10 cellular contexts compared by ENCODE assay signal in the genomic region with DNA sequence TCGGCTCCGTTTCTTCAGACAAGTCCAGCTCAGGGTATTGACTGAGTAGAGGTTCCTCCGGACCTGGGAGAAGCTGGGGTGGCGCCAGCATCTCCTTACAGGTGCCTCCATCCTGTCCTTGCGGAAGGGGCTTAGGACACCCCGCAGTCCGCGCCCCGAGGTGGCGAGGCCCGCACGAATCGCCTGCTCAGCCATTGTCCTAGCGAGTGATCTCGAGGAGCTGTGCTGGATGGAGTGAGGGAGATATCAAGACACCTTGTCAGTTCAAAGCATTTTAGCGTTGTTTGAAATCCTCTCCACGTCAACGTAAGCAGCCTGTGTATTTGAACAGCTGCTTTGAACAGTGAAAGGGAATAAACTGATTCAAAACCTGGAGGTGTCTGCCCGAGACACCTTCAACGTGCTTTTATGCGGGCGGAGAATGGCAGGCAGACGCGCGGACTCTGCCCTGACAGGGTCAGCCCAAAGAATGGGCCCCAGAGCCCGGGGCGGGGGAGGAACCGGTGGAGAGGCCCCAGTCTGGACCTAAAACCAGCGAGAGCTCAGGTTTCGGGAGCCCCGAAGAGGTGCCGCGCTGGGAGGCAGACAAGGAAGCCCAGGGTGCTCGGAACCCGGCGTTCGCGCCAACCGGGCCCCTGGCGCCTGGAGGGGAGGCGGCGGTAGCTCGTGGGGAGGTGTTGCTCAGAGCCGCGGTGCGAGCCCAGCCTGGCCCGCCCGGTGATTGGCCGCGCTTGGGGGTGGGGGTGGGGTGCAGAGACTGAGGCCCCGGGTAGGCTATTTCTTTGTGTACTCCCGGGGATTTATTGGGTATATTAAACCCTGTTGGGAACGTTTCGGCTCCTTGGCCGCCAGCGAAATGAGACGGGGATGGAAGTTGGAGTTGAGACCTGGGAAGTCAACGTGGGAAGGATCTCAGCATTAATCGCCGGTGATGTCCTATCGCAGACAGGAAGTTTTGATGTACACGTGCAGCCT. TPM values are rescaled to one million over a fixed set of nuclear protein-coding genes. Genes with fewer than 3 reads are reported as not detected.
A peak's percentile ranks its signal among the peaks of the same experiment; 100 is the strongest.
DNase-seq lines count a peak whose midpoint lies in the region; ATAC-seq and TF ChIP-seq lines count a peak whose summit lies in the region.
"Had no signal": no experiment of that assay in that cellular context is flagged by ENCODE, and none has a peak within 500 bp of the region (broad histone marks: within the 10 kb centered on the region; RNA-seq: fewer than 3 reads in every experiment).

No MANE protein-coding gene starts in this region.

- H3K4me1 ChIP-seq in CD4-positive, CD25-positive, alpha-beta regulatory T cell (ENCODE audit: control insufficient read depth, insufficient read depth, low read length, poor library complexity, severe bottlenecking), result peaks cover 41% of the 10 kb centered on the region
- no peaks in the 10 kb centered on the region; the same call in 1 of the 2 replicates for H3K4me1 ChIP-seq in HEK293 (ENCODE audit: control insufficient read depth, insufficient read depth, low read length)

- H3K9me3 ChIP-seq in CD4-positive, CD25-positive, alpha-beta regulatory T cell (ENCODE audit: control insufficient read depth in 2 of 2, low read length in 2 of 2), result no peaks in the 10 kb centered on the region
- no peaks in the 10 kb centered on the region for H3K9me3 ChIP-seq in HEK293 (ENCODE audit: control insufficient read depth, insufficient read depth, low read depth, low read length)

- TF ChIP-seq CTCF in HEK293 (tag by site-specific recombination; IDR thresholded peaks at IDR 0.05), result no peak

- CTCF ChIA-PET in HEK293 (lab: Yijun Ruan, JAX), result interaction anchor here (0.6 to 0.8 kb wide), 2 partner anchors 13 to 506 kb away, joined by 3 read pairs; no protein-coding TSS in a partner anchor

- no peak for DNase-seq in CD4-positive, CD25-positive, alpha-beta regulatory T cell
- peak; percentile 37 to 39 for DNase-seq in activated T-cell treated with anti-CD3 and anti-CD28 coated beads, Interleukin-2, amount 50 U/mL, for 48 hours
- peak; percentile 24 for DNase-seq in left kidney (ENCODE audit: low read depth, low spot score)
- DNase-seq in DMS114 treated with DMSO at 0.1 percent for 48 hours (lab: John Stamatoyannopoulos, UW; ENCODE audit: unreplicated experiment), result no peak
- DNase-seq: NCI-H2171 treated with DMSO at 0.1 percent for 48 hours had no signal

- peaks cover 41% of the 10 kb centered on the region for H3K27me3 ChIP-seq in CD4-positive, CD25-positive, alpha-beta regulatory T cell (ENCODE audit: control insufficient read depth, insufficient read depth, low read length)

- H3K27ac ChIP-seq in CD4-positive, CD25-positive, alpha-beta regulatory T cell (ENCODE audit: insufficient read depth, low read length, poor library complexity, severe bottlenecking), result no peak overlapping the region
- no peak overlapping the region for H3K27ac ChIP-seq in HEK293 (ENCODE audit: extremely low read depth, low read depth, low read length)

- no peak for ATAC-seq in CD4-positive, CD25-positive, alpha-beta regulatory T cell (ENCODE audit: low read depth in 2 of 2)
- ATAC-seq in HG02840 (IDR thresholded peaks at IDR 0.05; ENCODE audit: low FRiP score, unreplicated experiment) (no peak), GM18873 (IDR thresholded peaks at IDR 0.05; ENCODE audit: low FRiP score, unreplicated experiment) (no peak), GM21526 (IDR thresholded peaks at IDR 0.05; ENCODE audit: low FRiP score, unreplicated experiment) (no peak)

- no peak overlapping the region for H3K4me3 ChIP-seq in CD4-positive, CD25-positive, alpha-beta regulatory T cell (ENCODE audit: low read depth, low read length)
- no peak overlapping the region for H3K4me3 ChIP-seq in HEK293 (ENCODE audit: low read depth, low read length)

- POLR2A ChIA-PET in HEK293 (lab: Yijun Ruan, JAX), result no interaction called here

- H3K9me3 Mint-ChIP-seq in CD4-positive, CD25-positive, alpha-beta regulatory T cell, result peaks cover 0 to 8% (median 1%) of the 10 kb centered on the region in 7 donors

- peaks cover 14 to 62% (median 48%) of the 10 kb centered on the region in 4 donors for H3K4me1 Mint-ChIP-seq in CD4-positive, CD25-positive, alpha-beta regulatory T cell

- peaks cover 90% of the 10 kb centered on the region for H3K27me3 Mint-ChIP-seq in CD4-positive, CD25-positive, alpha-beta regulatory T cell

- H3K36me3 Mint-ChIP-seq in CD4-positive, CD25-positive, alpha-beta regulatory T cell, result no peaks in the 10 kb centered on the region

- H3K36me3 ChIP-seq in CD4-positive, CD25-positive, alpha-beta regulatory T cell (ENCODE audit: control insufficient read depth, insufficient read depth, low read length), result no peaks in the 10 kb centered on the region
- H3K36me3 ChIP-seq in HEK293 (ENCODE audit: control insufficient read depth in 2 of 2, insufficient read depth in 1 of 2, low read length in 2 of 2), result no peaks in the 10 kb centered on the region

- peak overlapping the region; percentile 71 to 88 (median 78) for H3K4me3 Mint-ChIP-seq in CD4-positive, CD25-positive, alpha-beta regulatory T cell

- no peak overlapping the region for H3K27ac Mint-ChIP-seq in CD4-positive, CD25-positive, alpha-beta regulatory T cell

TF ChIP-seq in HEK293, 187 proteins besides CTCF, POLR2A, EP300 and RAD21 (continues in another document):
- peak; percentile 82 for TF ChIP-seq ZNF202 (tag by site-specific recombination; IDR thresholded peaks at IDR 0.05; ENCODE audit: borderline replicate concordance)
- no peak for TF ChIP-seq HOXC10 (CRISPR knock-in tag; IDR thresholded peaks at IDR 0.05)
- TF ChIP-seq, protein P1, sequence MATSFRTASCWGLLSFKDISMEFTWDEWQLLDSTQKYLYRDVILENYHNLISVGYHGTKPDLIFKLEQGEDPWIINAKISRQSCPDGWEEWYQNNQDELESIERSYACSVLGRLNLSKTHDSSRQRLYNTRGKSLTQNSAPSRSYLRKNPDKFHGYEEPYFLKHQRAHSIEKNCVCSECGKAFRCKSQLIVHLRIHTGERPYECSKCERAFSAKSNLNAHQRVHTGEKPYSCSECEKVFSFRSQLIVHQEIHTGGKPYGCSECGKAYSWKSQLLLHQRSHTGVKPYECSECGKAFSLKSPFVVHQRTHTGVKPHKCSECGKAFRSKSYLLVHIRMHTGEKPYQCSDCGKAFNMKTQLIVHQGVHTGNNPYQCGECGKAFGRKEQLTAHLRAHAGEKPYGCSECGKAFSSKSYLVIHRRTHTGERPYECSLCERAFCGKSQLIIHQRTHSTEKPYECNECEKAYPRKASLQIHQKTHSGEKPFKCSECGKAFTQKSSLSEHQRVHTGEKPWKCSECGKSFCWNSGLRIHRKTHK (tag by site-specific recombination; IDR thresholded peaks at IDR 0.05), result no peak
- TF ChIP-seq ZNF10 (tag by site-specific recombination; IDR thresholded peaks at IDR 0.05), result no peak
- no peak for TF ChIP-seq ZNF18 (tag by site-specific recombination; IDR thresholded peaks at IDR 0.05)
- TF ChIP-seq ZBTB49 (tag by site-specific recombination; IDR thresholded peaks at IDR 0.05; ENCODE audit: low read depth), result no peak
- no peak for TF ChIP-seq ZNF398 (tag by site-specific recombination; IDR thresholded peaks at IDR 0.05)

RNA-seq across cellular contexts. Expression of gene POU3F2, which starts 3.0 kb away (rescaled TPM):
- total RNA-seq in CD4-positive, CD25-positive, alpha-beta regulatory T cell, result not detected
- polyA plus RNA-seq in CD4-positive, CD25-positive, alpha-beta regulatory T cell, result not detected
- total RNA-seq: fibroblast of villous mesenchyme had no signal

Comparison
In these comparisons a context has a peak if more than half of its experiments do, and no peak if none do; other contexts are left out.
1. DNase-seq: peak in activated T-cell treated with anti-CD3 and anti-CD28 coated beads, Interleukin-2, amount 50 U/mL, for 48 hours (2 of 2) and left kidney (single experiment); none in CD4-positive, CD25-positive, alpha-beta regulatory T cell (0 of 3) and DMS114 treated with DMSO at 0.1 percent for 48 hours (single experiment).